9 cellular contexts compared by ENCODE assay signal in the genomic region with DNA sequence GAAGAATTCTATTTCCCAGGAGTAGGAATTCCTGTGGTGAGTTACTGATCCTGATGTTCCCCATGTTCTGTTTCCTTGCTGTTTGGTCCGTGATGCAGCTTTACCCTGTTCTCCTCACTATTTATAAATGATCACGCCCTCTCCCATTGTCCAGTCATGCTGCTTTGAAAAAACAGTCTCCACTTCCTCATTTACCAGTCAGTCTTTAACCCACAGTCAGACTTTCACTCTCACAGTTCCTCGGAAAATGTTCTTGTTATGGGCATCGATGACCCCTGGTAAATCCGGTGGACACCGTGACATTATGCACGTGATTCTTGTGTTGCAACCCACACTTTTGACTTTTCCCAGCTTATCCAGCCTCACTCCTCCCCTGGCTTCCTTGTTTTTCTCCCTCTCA. TPM values are rescaled to one million over a fixed set of nuclear protein-coding genes. Genes with fewer than 3 reads are reported as not detected.
DNase-seq lines count a peak whose midpoint lies in the region; ATAC-seq and TF ChIP-seq lines count a peak whose summit lies in the region.
"Had no signal": no experiment of that assay in that cellular context is flagged by ENCODE, and none has a peak within 500 bp of the region (broad histone marks: within the 10 kb centered on the region; RNA-seq: fewer than 3 reads in every experiment).

No MANE protein-coding gene starts in this region.

- DNase-seq in GM13977 (ENCODE audit: low spot score) (peak; percentile 24), M059J (ENCODE audit: low read depth) (peak; percentile 29), heart right ventricle (peak in 1 of 2 donors; percentile 13), G401 (ENCODE audit: low spot score) (no peak), prostate gland (ENCODE audit: low spot score) (no peak)
- no peak for DNase-seq in activated CD4-positive, CD25-positive, alpha-beta regulatory T cell treated with anti-CD3 and anti-CD28 coated beads, Interleukin-2, amount 50 U/mL, for 72 hours
- no peak for DNase-seq in activated T-helper 2 cell treated with anti-CD3 and anti-CD28 coated beads, Interferon-gamma antibody, Interleukin-2, Interleukin-4, amounts not matched to agents 10 μg/mL and 5 μg/mL and 100 μg/mL, durations not matched to agents 14 hours and 24 hours and 36 hours (ENCODE audit: low spot score)

- ATAC-seq in GM21825 (IDR thresholded peaks at IDR 0.05; ENCODE audit: unreplicated experiment) = peak; percentile 99
- ATAC-seq in heart right ventricle = peak in 7 of 8 donors; percentile 33 to 73 (median 46)

- no peak overlapping the region for H3K27ac ChIP-seq in heart right ventricle
- H3K27ac ChIP-seq in prostate gland = no peak overlapping the region
- H3K27ac ChIP-seq: tibial artery had no signal

- no peak overlapping the region for H3K27ac Mint-ChIP-seq in activated T-helper 2 cell treated with anti-CD3 and anti-CD28 coated beads, Interferon-gamma antibody, Interleukin-2, Interleukin-4, amounts not matched to agents 10 μg/mL and 5 μg/mL and 100 μg/mL, durations not matched to agents 14 hours and 24 hours and 36 hours

- H3K9me3 ChIP-seq in heart right ventricle (no peaks in the 10 kb centered on the region), prostate gland (no peaks in the 10 kb centered on the region)
- H3K9me3 ChIP-seq: tibial artery had no signal

- H3K27me3 Mint-ChIP-seq in activated T-helper 2 cell treated with anti-CD3 and anti-CD28 coated beads, Interferon-gamma antibody, Interleukin-2, Interleukin-4, amounts not matched to agents 10 μg/mL and 5 μg/mL and 100 μg/mL, durations not matched to agents 14 hours and 24 hours and 36 hours (ENCODE audit: low read depth) = peaks cover 15% of the 10 kb centered on the region

- H3K36me3 ChIP-seq in heart right ventricle (no peaks in the 10 kb centered on the region), prostate gland (no peaks in the 10 kb centered on the region)
- H3K36me3 ChIP-seq: tibial artery had no signal

- WGBS in heart right ventricle, 2 donors = 68 to 79% methylated on average over 7 of the region's 7 CpGs
- 80% methylated on average over 7 of the region's 7 CpGs for WGBS in prostate gland

- H3K27me3 ChIP-seq in heart right ventricle (no peaks in the 10 kb centered on the region), prostate gland (replicated peaks; ENCODE audit: insufficient read depth) (no peaks in the 10 kb centered on the region)
- H3K27me3 ChIP-seq: tibial artery had no signal

- no peaks in the 10 kb centered on the region for H3K36me3 Mint-ChIP-seq in activated T-helper 2 cell treated with anti-CD3 and anti-CD28 coated beads, Interferon-gamma antibody, Interleukin-2, Interleukin-4, amounts not matched to agents 10 μg/mL and 5 μg/mL and 100 μg/mL, durations not matched to agents 14 hours and 24 hours and 36 hours (ENCODE audit: low read depth)

- intact Hi-C loops in heart right ventricle (cut with DNase I) = no loop called here
- intact Hi-C loops in activated T-helper 2 cell treated with anti-CD3 and anti-CD28 coated beads, Interferon-gamma antibody, Interleukin-2, Interleukin-4, amounts not matched to agents 10 μg/mL and 5 μg/mL and 100 μg/mL, durations not matched to agents 14 hours and 24 hours and 36 hours (cut with micrococcal nuclease) = no loop called here
- intact Hi-C loops in prostate gland (cut with DNase I) = no loop called here

- H3K4me3 Mint-ChIP-seq in activated T-helper 2 cell treated with anti-CD3 and anti-CD28 coated beads, Interferon-gamma antibody, Interleukin-2, Interleukin-4, amounts not matched to agents 10 μg/mL and 5 μg/mL and 100 μg/mL, durations not matched to agents 14 hours and 24 hours and 36 hours (ENCODE audit: low read depth) = no peak overlapping the region

- no peaks in the 10 kb centered on the region for H3K9me3 Mint-ChIP-seq in activated T-helper 2 cell treated with anti-CD3 and anti-CD28 coated beads, Interferon-gamma antibody, Interleukin-2, Interleukin-4, amounts not matched to agents 10 μg/mL and 5 μg/mL and 100 μg/mL, durations not matched to agents 14 hours and 24 hours and 36 hours

- H3K4me1 ChIP-seq in heart right ventricle (peaks cover 0 to 19% (median 0%) of the 10 kb centered on the region in 9 donors), prostate gland (replicated peaks) (no peaks in the 10 kb centered on the region)
- H3K4me1 ChIP-seq: tibial artery had no signal

- in situ Hi-C loops in GM13977 (cut with MboI; ENCODE audit: low pct_unique_long_range_greater_than_20kb, low sequenced_read_pairs, unreplicated experiment) = no loop called here
- in situ Hi-C loops in G401 (cut with HindIII; ENCODE audit: low sequenced_read_pairs) = no loop called here

- H3K4me3 ChIP-seq in heart right ventricle = no peak overlapping the region
- no peak overlapping the region for H3K4me3 ChIP-seq in prostate gland
- H3K4me3 ChIP-seq: tibial artery had no signal

- no peaks in the 10 kb centered on the region for H3K4me1 Mint-ChIP-seq in activated T-helper 2 cell treated with anti-CD3 and anti-CD28 coated beads, Interferon-gamma antibody, Interleukin-2, Interleukin-4, amounts not matched to agents 10 μg/mL and 5 μg/mL and 100 μg/mL, durations not matched to agents 14 hours and 24 hours and 36 hours (ENCODE audit: low read depth)

- TF ChIP-seq POLR2A in prostate gland (IDR thresholded peaks at IDR 0.05) = no peak

- no peak for TF ChIP-seq CTCF in GM13977 (IDR thresholded peaks at IDR 0.05; ENCODE audit: extremely low read depth, insufficient read depth, missing control alignments)
- no peak for TF ChIP-seq CTCF in heart right ventricle (IDR thresholded peaks at IDR 0.05)
- no peak for TF ChIP-seq CTCF in prostate gland (IDR thresholded peaks at IDR 0.05)

RNA-seq across cellular contexts. Expression of gene SCIN, which starts 14.4 kb away (rescaled TPM):
- 0.27 and 0.67 TPM in 2 replicates for total RNA-seq in M059J (2014; rRNA removed; shearing (Covaris generic))
- total RNA-seq in heart right ventricle = 1 to 10 TPM in 1 of 10 donors, under 1 TPM in 6, not detected in 3; 0.12 to 1.5 (median 0.33) TPM
- under 1 TPM; 0.01 to 0.07 TPM for polyA plus RNA-seq in heart right ventricle
- not detected in 2 replicates for total RNA-seq in G401 (2014; rRNA removed; shearing (Covaris generic))
- total RNA-seq in activated T-helper 2 cell treated with anti-CD3 and anti-CD28 coated beads, Interferon-gamma antibody, Interleukin-2, Interleukin-4, amounts not matched to agents 10 μg/mL and 5 μg/mL and 100 μg/mL, durations not matched to agents 14 hours and 24 hours and 36 hours = not detected in 2 replicates
- 10 to 100 TPM in 1 of 2 donors, 1 to 10 TPM in 1; 7.6 to 12.2 TPM for total RNA-seq in prostate gland

Comparison
In these comparisons a context has a peak if more than half of its experiments do, and no peak if none do; other contexts are left out.
1. DNase-seq: peak in GM13977 (single experiment) and M059J (single experiment); none in activated CD4-positive, CD25-positive, alpha-beta regulatory T cell treated with anti-CD3 and anti-CD28 coated beads, Interleukin-2, amount 50 U/mL, for 72 hours (single experiment), G401 (single experiment), activated T-helper 2 cell treated with anti-CD3 and anti-CD28 coated beads, Interferon-gamma antibody, Interleukin-2, Interleukin-4, amounts not matched to agents 10 μg/mL and 5 μg/mL and 100 μg/mL, durations not matched to agents 14 hours and 24 hours and 36 hours (single experiment) and prostate gland (single experiment).